In the genomic region with DNA sequence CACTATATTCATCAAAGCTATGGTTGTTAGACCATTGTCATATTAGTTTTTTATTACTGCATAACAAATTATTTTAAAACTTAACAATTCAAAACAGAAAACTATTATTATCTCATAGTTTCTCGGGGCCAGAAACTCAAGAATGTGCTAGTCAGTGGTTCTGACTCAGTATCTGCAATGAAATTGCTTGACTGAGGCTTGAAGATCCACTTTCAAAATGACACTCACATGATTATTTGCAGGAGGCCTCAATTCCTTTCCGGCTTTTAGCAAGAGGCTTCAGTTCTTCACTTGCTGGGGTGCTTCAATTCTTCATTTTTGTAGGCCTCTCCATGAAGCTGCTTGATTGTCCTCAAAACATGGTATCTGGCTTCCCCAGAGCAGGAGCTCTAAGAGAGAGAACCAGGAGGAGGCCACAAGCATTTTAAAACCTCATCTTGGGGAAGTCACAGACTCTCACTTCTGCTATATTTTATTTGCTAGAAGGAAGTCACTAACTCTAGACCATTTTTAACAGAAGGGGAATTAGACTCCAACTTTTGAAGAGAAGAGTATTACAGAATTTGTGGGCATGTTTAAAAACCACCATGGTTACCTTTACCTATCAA, we compare ENCODE assay signal across 10 cellular contexts.
DNase-seq lines count a peak whose midpoint lies in the region; ATAC-seq and TF ChIP-seq lines count a peak whose summit lies in the region.
"Had no signal": no experiment of that assay in that cellular context is flagged by ENCODE, and none has a peak within 500 bp of the region (broad histone marks: within the 10 kb centered on the region; RNA-seq: fewer than 3 reads in every experiment).

No MANE protein-coding gene starts in this region.

- DNase-seq in GM12865 (ENCODE audit: low read depth) (peak; percentile 54), NOMO-1 treated with dmso at 0.1 percent for 144 hours (lab: John Stamatoyannopoulos, UW; ENCODE audit: unreplicated experiment) (peak; percentile 87), UCSD-AML1 (lab: John Stamatoyannopoulos, UW; ENCODE audit: unreplicated experiment) (no peak), ACHN (no peak), mesenteric fat pad (ENCODE audit: low spot score) (no peak), NCI-H2029 (lab: John Stamatoyannopoulos, UW) (no peak)
- DNase-seq: GOT3, NCI-H1436 had no signal

- in situ Hi-C loops in ACHN (cut with HindIII; ENCODE audit: low pct_ligation_motif_present, low pct_unique_long_range_greater_than_20kb, low sequenced_read_pairs), result no loop called here

- no peak for TF ChIP-seq CTCF in GM12865 (IDR thresholded peaks at IDR 0.05; ENCODE audit: insufficient read depth, low read depth, low read length, missing control alignments)

- peak; percentile 25 for ATAC-seq in GM19468 (IDR thresholded peaks at IDR 0.05; ENCODE audit: extremely low read depth, unreplicated experiment)
- ATAC-seq in HG03045 (IDR thresholded peaks at IDR 0.05; ENCODE audit: unreplicated experiment), result peak; percentile 66

- H3K4me3 ChIP-seq in GM12865 (ENCODE audit: low read depth, low read length), result no peak overlapping the region

Comparison
In these comparisons a context has a peak if more than half of its experiments do, and no peak if none do; other contexts are left out.
1. DNase-seq: peak in GM12865 (single experiment) and NOMO-1 treated with dmso at 0.1 percent for 144 hours (single experiment); none in UCSD-AML1 (single experiment), ACHN (single experiment), mesenteric fat pad (single experiment) and NCI-H2029 (single experiment).